In genomic region chr16:67226804-67227566, GRCh38 we compare ENCODE assay signal across 8 cellular contexts. TPM values are rescaled to one million over a fixed set of nuclear protein-coding genes. Genes with fewer than 3 reads are reported as not detected.
A peak's percentile ranks its signal among the peaks of the same experiment; 100 is the strongest.
DNase-seq lines count a peak whose midpoint lies in the region; ATAC-seq and TF ChIP-seq lines count a peak whose summit lies in the region.

TMEM208 (plus strand) TSS chr16:67227130; CDS start chr16:67227219, 89 bp downstream.

- peak within 1 kb of the TSS; percentile 98 for H3K4me2 ChIP-seq in DND-41 (ENCODE audit: insufficient read depth, low read length)

- ATAC-seq in DND-41 (ENCODE audit: insufficient read depth, low read depth): peak; percentile 92
- peak; percentile 90 for ATAC-seq in GM21825 (IDR thresholded peaks at IDR 0.05; ENCODE audit: unreplicated experiment)
- ATAC-seq in naive B cell (ENCODE audit: low read depth in 2 of 2): peak; percentile 94
- ATAC-seq in stimulated activated memory B cell treated with anti-CD40 and anti-IgM and Interleukin-4, amounts not matched to agents 10 μg/mL and 1 μg/mL and 100 μg/mL, for 72 hours: peak; percentile 99

- TF ChIP-seq CTCF in DND-41 (IDR thresholded peaks at IDR 0.05; ENCODE audit: borderline replicate concordance, extremely low read depth, low read length, poor library complexity, severe bottlenecking): peak; percentile 46

- H4K20me1 ChIP-seq in DND-41 (ENCODE audit: insufficient read depth, low read length): peaks cover 22% of the 10 kb centered on the region; the same call in 1 of the 2 replicates

- H3K27ac ChIP-seq in DND-41 (ENCODE audit: low read length): peak within 1 kb of the TSS; percentile 81

- H3K79me2 ChIP-seq in DND-41 (ENCODE audit: insufficient read depth, low read length): peaks cover 28% of the 10 kb centered on the region

- peaks cover 33% of the 10 kb centered on the region for H3K4me1 ChIP-seq in DND-41 (ENCODE audit: insufficient read depth, low read length)

- H3K4me3 Mint-ChIP-seq in activated T-helper 1 cell treated with anti-CD3 and anti-CD28 coated beads, Interleukin-12 subunit alpha, Interleukin-12 subunit beta, Interleukin-2, Interleukin-4 antibody, amounts not matched to agents 30 ng/mL and 10 ng/mL and 1 ng/mL, durations not matched to agents 14 hours and 24 hours and 36 hours: peak within 1 kb of the TSS; percentile 98
- peak within 1 kb of the TSS; percentile 95 to 100 (median 100) for H3K4me3 Mint-ChIP-seq in naive B cell
- H3K4me3 Mint-ChIP-seq in stimulated activated memory B cell treated with anti-CD40 and anti-IgM and Interleukin-4, amounts not matched to agents 10 μg/mL and 1 μg/mL and 100 μg/mL, for 72 hours: peak within 1 kb of the TSS; percentile 99

- H3K4me3 ChIP-seq in DND-41 (ENCODE audit: low read depth in 1 of 2, low read length in 2 of 2): peak within 1 kb of the TSS; percentile 77 to 89

- peak within 1 kb of the TSS; percentile 94 for H3K27ac Mint-ChIP-seq in activated T-helper 1 cell treated with anti-CD3 and anti-CD28 coated beads, Interleukin-12 subunit alpha, Interleukin-12 subunit beta, Interleukin-2, Interleukin-4 antibody, amounts not matched to agents 30 ng/mL and 10 ng/mL and 1 ng/mL, durations not matched to agents 14 hours and 24 hours and 36 hours
- H3K27ac Mint-ChIP-seq in naive B cell: peak within 1 kb of the TSS; percentile 92 to 100 (median 98)
- peak within 1 kb of the TSS; percentile 97 for H3K27ac Mint-ChIP-seq in stimulated activated memory B cell treated with anti-CD40 and anti-IgM and Interleukin-4, amounts not matched to agents 10 μg/mL and 1 μg/mL and 100 μg/mL, for 72 hours

- no peaks in the 10 kb centered on the region for H3K27me3 Mint-ChIP-seq in activated T-helper 1 cell treated with anti-CD3 and anti-CD28 coated beads, Interleukin-12 subunit alpha, Interleukin-12 subunit beta, Interleukin-2, Interleukin-4 antibody, amounts not matched to agents 30 ng/mL and 10 ng/mL and 1 ng/mL, durations not matched to agents 14 hours and 24 hours and 36 hours (ENCODE audit: insufficient read depth)
- no peaks in the 10 kb centered on the region for H3K27me3 Mint-ChIP-seq in naive B cell
- no peaks in the 10 kb centered on the region for H3K27me3 Mint-ChIP-seq in stimulated activated memory B cell treated with anti-CD40 and anti-IgM and Interleukin-4, amounts not matched to agents 10 μg/mL and 1 μg/mL and 100 μg/mL, for 72 hours

- H3K9me3 ChIP-seq in DND-41 (ENCODE audit: insufficient read depth, low read length, severe bottlenecking): no peaks in the 10 kb centered on the region

- H3K9me3 Mint-ChIP-seq in activated T-helper 1 cell treated with anti-CD3 and anti-CD28 coated beads, Interleukin-12 subunit alpha, Interleukin-12 subunit beta, Interleukin-2, Interleukin-4 antibody, amounts not matched to agents 30 ng/mL and 10 ng/mL and 1 ng/mL, durations not matched to agents 14 hours and 24 hours and 36 hours: no peaks in the 10 kb centered on the region
- no peaks in the 10 kb centered on the region for H3K9me3 Mint-ChIP-seq in naive B cell
- no peaks in the 10 kb centered on the region for H3K9me3 Mint-ChIP-seq in stimulated activated memory B cell treated with anti-CD40 and anti-IgM and Interleukin-4, amounts not matched to agents 10 μg/mL and 1 μg/mL and 100 μg/mL, for 72 hours

- peak within 1 kb of the TSS; percentile 78 for H3K9ac ChIP-seq in DND-41 (ENCODE audit: low read depth, low read length)

- H3K4me1 Mint-ChIP-seq in activated T-helper 1 cell treated with anti-CD3 and anti-CD28 coated beads, Interleukin-12 subunit alpha, Interleukin-12 subunit beta, Interleukin-2, Interleukin-4 antibody, amounts not matched to agents 30 ng/mL and 10 ng/mL and 1 ng/mL, durations not matched to agents 14 hours and 24 hours and 36 hours (ENCODE audit: low read depth): peaks cover 43% of the 10 kb centered on the region
- H3K4me1 Mint-ChIP-seq in naive B cell: peaks cover 23 to 38% (median 28%) of the 10 kb centered on the region in 3 donors
- H3K4me1 Mint-ChIP-seq in stimulated activated memory B cell treated with anti-CD40 and anti-IgM and Interleukin-4, amounts not matched to agents 10 μg/mL and 1 μg/mL and 100 μg/mL, for 72 hours: peaks cover 45% of the 10 kb centered on the region

- no peaks in the 10 kb centered on the region for H3K27me3 ChIP-seq in DND-41 (ENCODE audit: insufficient read depth, low read length, poor library complexity)

- peak within 1 kb of the TSS; percentile 93 for H2AFZ ChIP-seq in DND-41 (ENCODE audit: low read depth, low read length)

- intact Hi-C loops in activated T-helper 1 cell treated with anti-CD3 and anti-CD28 coated beads, Interleukin-12 subunit alpha, Interleukin-12 subunit beta, Interleukin-2, Interleukin-4 antibody, amounts not matched to agents 30 ng/mL and 10 ng/mL and 1 ng/mL, durations not matched to agents 14 hours and 24 hours and 36 hours (cut with micrococcal nuclease): loop anchor here (1.0 to 5.0 kb wide), 10 partner anchors 9 to 619 kb away; partner anchors contain the start of genes ACD, ATP6V0D1, E2F4 and MATCAP1

- DNase-seq in DND-41 (peak; percentile 98), Kasumi-1 (lab: John Stamatoyannopoulos, UW) (peak; percentile 94 to 96), RPMI7951 (ENCODE audit: low read depth) (peak; percentile 99), fibroblast of gingiva (ENCODE audit: low read depth) (peak; percentile 98), naive B cell (peak; percentile 98)
- DNase-seq in activated T-helper 1 cell treated with anti-CD3 and anti-CD28 coated beads, Interleukin-12 subunit alpha, Interleukin-12 subunit beta, Interleukin-2, Interleukin-4 antibody, amounts not matched to agents 30 ng/mL and 10 ng/mL and 1 ng/mL, durations not matched to agents 14 hours and 24 hours and 36 hours (ENCODE audit: low spot score): peak; percentile 99

- peaks cover 27% of the 10 kb centered on the region for H3K36me3 Mint-ChIP-seq in activated T-helper 1 cell treated with anti-CD3 and anti-CD28 coated beads, Interleukin-12 subunit alpha, Interleukin-12 subunit beta, Interleukin-2, Interleukin-4 antibody, amounts not matched to agents 30 ng/mL and 10 ng/mL and 1 ng/mL, durations not matched to agents 14 hours and 24 hours and 36 hours (ENCODE audit: low read depth)
- H3K36me3 Mint-ChIP-seq in naive B cell: peaks cover 3 to 7% of the 10 kb centered on the region in 2 donors
- peaks cover 43% of the 10 kb centered on the region for H3K36me3 Mint-ChIP-seq in stimulated activated memory B cell treated with anti-CD40 and anti-IgM and Interleukin-4, amounts not matched to agents 10 μg/mL and 1 μg/mL and 100 μg/mL, for 72 hours

- peaks cover 48% of the 10 kb centered on the region for H3K36me3 ChIP-seq in DND-41 (ENCODE audit: insufficient read depth, low read length)

RNA-seq across cellular contexts. Expression of gene TMEM208, which starts in this region (rescaled TPM):
- 37.1 and 48.5 TPM in 2 replicates for total RNA-seq in RPMI7951 (2014; rRNA removed; shearing (Covaris generic))
- 68.5 and 72.4 TPM in 2 replicates for total RNA-seq in activated T-helper 1 cell treated with anti-CD3 and anti-CD28 coated beads, Interleukin-12 subunit alpha, Interleukin-12 subunit beta, Interleukin-2, Interleukin-4 antibody, amounts not matched to agents 30 ng/mL and 10 ng/mL and 1 ng/mL, durations not matched to agents 14 hours and 24 hours and 36 hours
- 10 to 100 TPM; 44.9 to 66.7 (median 55.0) TPM for polyA plus RNA-seq in naive B cell (ENCODE audit: low read depth in 6 of 6)

Comparison
In these comparisons a context has a peak if more than half of its experiments do, and no peak if none do; other contexts are left out.
1. Peak in every context shown above with its lines: DNase-seq, ATAC-seq, H3K4me3 ChIP-seq and H3K27ac ChIP-seq.